Comparison of ENCODE assay signal across 7 cellular contexts in the genomic region with DNA sequence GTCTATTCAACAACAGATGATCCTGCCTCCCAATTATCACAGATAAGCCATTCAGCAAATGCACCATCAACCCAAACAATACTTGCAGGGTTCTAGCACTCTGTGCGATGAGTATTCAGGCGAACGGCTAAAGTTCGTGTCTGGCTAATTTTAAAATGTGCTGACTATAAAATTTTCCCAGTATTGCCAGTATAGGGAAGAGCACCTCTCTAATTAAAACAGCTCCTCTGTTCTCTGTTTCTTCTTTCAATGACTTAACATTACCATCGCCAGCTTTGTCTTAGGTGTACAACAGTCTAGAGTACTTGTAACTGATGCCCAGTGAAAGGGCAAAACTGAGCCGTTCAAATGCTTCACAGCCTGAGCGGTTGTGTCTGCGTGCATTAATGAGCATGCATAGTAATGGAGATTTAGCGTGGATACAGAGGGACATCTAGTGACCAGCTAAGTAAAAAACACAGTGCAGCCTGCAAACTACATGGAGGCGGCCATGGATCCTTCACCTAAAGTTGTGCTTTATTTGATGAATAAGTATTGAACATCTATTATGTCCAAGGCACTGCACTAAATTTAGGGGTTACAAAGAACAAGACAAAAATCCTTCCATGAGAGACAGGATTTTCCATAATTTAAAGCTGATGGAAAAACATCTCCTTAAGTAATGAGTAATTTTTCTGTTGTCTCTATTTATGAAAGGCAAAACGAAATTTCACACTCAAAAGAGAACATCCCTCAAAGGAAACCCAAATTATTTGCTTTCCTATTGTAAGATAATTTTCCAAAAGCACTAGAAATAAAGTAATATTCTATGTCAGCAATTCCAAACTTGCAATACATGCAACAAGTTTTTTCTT.
DNase-seq lines count a peak whose midpoint lies in the region; ATAC-seq and TF ChIP-seq lines count a peak whose summit lies in the region.

No MANE protein-coding gene starts in this region.

- H3K27me3 Mint-ChIP-seq in CD8-positive, alpha-beta T cell (ENCODE audit: low read depth), result peaks cover 9% of the 10 kb centered on the region

- no peaks in the 10 kb centered on the region for H3K4me1 Mint-ChIP-seq in CD8-positive, alpha-beta T cell (ENCODE audit: low read depth)

- CTCF ChIA-PET in CD8-positive, alpha-beta T cell (lab: Charles Lee), result interaction anchor here (1.2 kb wide), 1 partner anchor 12 kb away, joined by 4 read pairs; no protein-coding TSS in a partner anchor

- intact Hi-C loops in CD8-positive, alpha-beta T cell (cut with DNase I, micrococcal nuclease), result no loop called here

- POLR2A ChIA-PET in CD8-positive, alpha-beta T cell (lab: Charles Lee), result interaction anchor here (0.5 kb wide), 1 partner anchor 13 kb away, joined by 4 read pairs; no protein-coding TSS in a partner anchor

- no peak overlapping the region for H3K27ac Mint-ChIP-seq in CD8-positive, alpha-beta T cell

- TF ChIP-seq CTCF in GM06990 (IDR thresholded peaks at IDR 0.05; ENCODE audit: insufficient read depth, low read length, poor library complexity, severe bottlenecking) (peak; percentile 47), epithelial cell of esophagus (IDR thresholded peaks at IDR 0.05; ENCODE audit: insufficient read depth, low read depth, low read length, missing control alignments) (peak; percentile 77)
- no peak for TF ChIP-seq CTCF in CD8-positive, alpha-beta T cell (IDR thresholded peaks at IDR 0.05)

- ATAC-seq in CD8-positive, alpha-beta T cell, result no peak

- no peaks in the 10 kb centered on the region; the same call in 1 of the 2 replicates for H3K27me3 ChIP-seq in GM06990 (replicated peaks; ENCODE audit: control insufficient read depth, insufficient read depth, low read length)
- no peaks in the 10 kb centered on the region for H3K27me3 ChIP-seq in CD8-positive, alpha-beta T cell (ENCODE audit: insufficient read depth, low read length)

- H3K27ac ChIP-seq in CD8-positive, alpha-beta T cell (ENCODE audit: low read depth, low read length), result no peak overlapping the region

- no peak overlapping the region for H3K4me3 Mint-ChIP-seq in CD8-positive, alpha-beta T cell

- no peaks in the 10 kb centered on the region for H3K4me1 ChIP-seq in CD8-positive, alpha-beta T cell (ENCODE audit: insufficient read depth, low read length)

- no peaks in the 10 kb centered on the region for H3K36me3 ChIP-seq in GM06990 (ENCODE audit: control insufficient read depth, insufficient read depth, low read length)
- H3K36me3 ChIP-seq in CD8-positive, alpha-beta T cell (ENCODE audit: insufficient read depth, low read length), result no peaks in the 10 kb centered on the region

- H3K9me3 Mint-ChIP-seq in CD8-positive, alpha-beta T cell, result no peaks in the 10 kb centered on the region

- H3K9me3 ChIP-seq in CD8-positive, alpha-beta T cell (ENCODE audit: low read length), result no peaks in the 10 kb centered on the region

- H3K4me3 ChIP-seq in GM06990 (replicated peaks; ENCODE audit: low read depth, low read length) (no peak overlapping the region), epithelial cell of esophagus (ENCODE audit: low read length) (no peak overlapping the region)
- no peak overlapping the region for H3K4me3 ChIP-seq in CD8-positive, alpha-beta T cell (ENCODE audit: low read depth, low read length)

- H3K36me3 Mint-ChIP-seq in CD8-positive, alpha-beta T cell, result no peaks in the 10 kb centered on the region

- DNase-seq in GM06990 (ENCODE audit: extremely low read depth, insufficient read length) (no peak), MV-4-11 (lab: John Stamatoyannopoulos, UW) (peak; percentile 78), SHP77 (lab: John Stamatoyannopoulos, UW) (peak; percentile 75 to 80), epithelial cell of esophagus (ENCODE audit: low read depth) (peak; percentile 82), myocyte (ENCODE audit: low read depth) (peak; percentile 77), cerebellar nuclear complex (lab: John Stamatoyannopoulos, UW) (no peak)
- no peak for DNase-seq in CD8-positive, alpha-beta T cell

Comparison
In these comparisons a context has a peak if more than half of its experiments do, and no peak if none do; other contexts are left out.
1. DNase-seq: peak in MV-4-11 (single experiment), SHP77 (2 of 2), epithelial cell of esophagus (single experiment) and myocyte (single experiment); none in GM06990 (single experiment), cerebellar nuclear complex (0 of 2) and CD8-positive, alpha-beta T cell (0 of 7).